In genomic region chr17:38429476-38430100, GRCh38 we compare ENCODE assay signal across 8 cellular contexts. TPM values are rescaled to one million over a fixed set of nuclear protein-coding genes. Genes with fewer than 3 reads are reported as not detected.
A peak's percentile ranks its signal among the peaks of the same experiment; 100 is the strongest.
DNase-seq lines count a peak whose midpoint lies in the region; ATAC-seq and TF ChIP-seq lines count a peak whose summit lies in the region.

No MANE protein-coding gene starts in this region.

- 53 to 63% methylated on average over 9 of the region's 9 CpGs for WGBS in esophagus, 2 donors
- no CpG with 5 or more reads among the region's 9 CpGs for WGBS in trophoblast cell (ENCODE audit: extremely low coverage, insufficient coverage, insufficient read length)

- H3K4me3 ChIP-seq in RWPE2 (ENCODE audit: severe bottlenecking) (peak overlapping the region; percentile 99), esophagus (ENCODE audit: low read depth in 1 of 2, low read length in 2 of 2) (peak overlapping the region in 1 of 2 donors; percentile 61), trophoblast cell (ENCODE audit: low read depth, low read length) (no peak overlapping the region)

- peak overlapping the region; percentile 84 for H3K4me3 Mint-ChIP-seq in CD4-positive, alpha-beta T cell

- no peak overlapping the region for H4K8ac ChIP-seq in trophoblast cell (ENCODE audit: low read depth, low read length)

- H3K4me1 Mint-ChIP-seq in CD4-positive, alpha-beta T cell (ENCODE audit: low read depth), result peaks cover 15% of the 10 kb centered on the region

- no peaks in the 10 kb centered on the region for H3K36me3 Mint-ChIP-seq in CD4-positive, alpha-beta T cell (ENCODE audit: low read depth)

- H3K4me1 ChIP-seq in RWPE2 (ENCODE audit: insufficient read depth, poor library complexity, severe bottlenecking), result peaks cover 4% of the 10 kb centered on the region
- peaks cover 5 to 14% of the 10 kb centered on the region in 2 donors for H3K4me1 ChIP-seq in esophagus (ENCODE audit: control insufficient read depth in 2 of 2, insufficient read depth in 2 of 2, low read length in 1 of 2)
- peaks cover 5 to 15% of the 10 kb centered on the region in 2 experiments for H3K4me1 ChIP-seq in trophoblast cell (ENCODE audit: control insufficient read depth in 1 of 2, insufficient read depth in 2 of 2, low read length in 2 of 2)

- no peak overlapping the region for H2BK120ac ChIP-seq in trophoblast cell (ENCODE audit: insufficient read depth, low read length, poor library complexity)

- H3K27me3 ChIP-seq in CD4-positive, alpha-beta T cell (ENCODE audit: control insufficient read depth, insufficient read depth, low read length), result peaks cover 3% of the 10 kb centered on the region
- H3K27me3 ChIP-seq in RWPE2 (ENCODE audit: insufficient read depth, poor library complexity, severe bottlenecking) (no peaks in the 10 kb centered on the region), esophagus (ENCODE audit: control insufficient read depth in 1 of 2, insufficient read depth in 2 of 2, low read length in 2 of 2) (no peaks in the 10 kb centered on the region), trophoblast cell (ENCODE audit: insufficient read depth, low read length) (peaks cover 3% of the 10 kb centered on the region)

- no peak overlapping the region for H4K91ac ChIP-seq in trophoblast cell (ENCODE audit: low read depth, low read length)

- TF ChIP-seq CTCF in CD4-positive, alpha-beta T cell (IDR thresholded peaks at IDR 0.05), result no peak
- TF ChIP-seq CTCF in RWPE2 (IDR thresholded peaks at IDR 0.05; ENCODE audit: poor library complexity, severe bottlenecking), result no peak

- DNase-seq in CD4-positive, alpha-beta T cell, result no peak
- DNase-seq in RWPE2 (ENCODE audit: low spot score) (no peak), trophoblast cell (peak in 1 of 2 donors; percentile 40), SIG-M5 (lab: John Stamatoyannopoulos, UW) (no peak), HCEC 1CT (no peak)

- no peak overlapping the region for H2BK12ac ChIP-seq in trophoblast cell (ENCODE audit: low read length)

- H2AFZ ChIP-seq in trophoblast cell (ENCODE audit: insufficient read depth, low read length, poor library complexity), result no peak overlapping the region

- no peak overlapping the region for H4K12ac ChIP-seq in trophoblast cell (ENCODE audit: low read depth, low read length)

- no peak overlapping the region for H2AK5ac ChIP-seq in trophoblast cell (ENCODE audit: low read length)

- CTCF ChIA-PET in CD4-positive, alpha-beta T cell (lab: Charles Lee), result interaction anchor here (1.4 kb wide), 1 partner anchor 15 kb away, joined by 4 read pairs; no protein-coding TSS in a partner anchor

- peaks cover 16% of the 10 kb centered on the region for H3K27me3 Mint-ChIP-seq in CD4-positive, alpha-beta T cell

- POLR2A ChIA-PET in CD4-positive, alpha-beta T cell (lab: Charles Lee), result no interaction called here

- no peak overlapping the region for H3K18ac ChIP-seq in trophoblast cell (ENCODE audit: low read length)

- intact Hi-C loops in CD4-positive, alpha-beta T cell (cut with DNase I, micrococcal nuclease), result no loop called here

- H3K79me2 ChIP-seq in trophoblast cell (ENCODE audit: control insufficient read depth, insufficient read depth, low read length, poor library complexity), result no peaks in the 10 kb centered on the region

- H3K4ac ChIP-seq in trophoblast cell (ENCODE audit: low read depth, low read length), result no peak overlapping the region

- H3K9ac ChIP-seq in trophoblast cell (ENCODE audit: low read length), result no peak overlapping the region

- no peak overlapping the region for H3K27ac Mint-ChIP-seq in CD4-positive, alpha-beta T cell

- peak overlapping the region; percentile 99 for H3K4me2 ChIP-seq in trophoblast cell (ENCODE audit: low read length)

- no peaks in the 10 kb centered on the region for H3K9me3 Mint-ChIP-seq in CD4-positive, alpha-beta T cell

- H2BK5ac ChIP-seq in trophoblast cell (ENCODE audit: low read depth, low read length, poor library complexity), result no peak overlapping the region

- no peaks in the 10 kb centered on the region for H3K9me3 ChIP-seq in CD4-positive, alpha-beta T cell (ENCODE audit: control insufficient read depth, low read length)
- H3K9me3 ChIP-seq in RWPE2 (ENCODE audit: severe bottlenecking) (no peaks in the 10 kb centered on the region), esophagus (ENCODE audit: control insufficient read depth in 2 of 2, insufficient read depth in 1 of 2, low read depth in 1 of 2, low read length in 1 of 2) (no peaks in the 10 kb centered on the region), trophoblast cell (ENCODE audit: insufficient read depth, low read depth, low read length) (no peaks in the 10 kb centered on the region)

- no peak overlapping the region for H3K27ac ChIP-seq in CD4-positive, alpha-beta T cell (ENCODE audit: low read depth, low read length)
- H3K27ac ChIP-seq in RWPE2 (ENCODE audit: poor library complexity, severe bottlenecking) (peak overlapping the region; percentile 73), esophagus (ENCODE audit: low read depth in 2 of 2, low read length in 1 of 2) (peak overlapping the region; percentile 68 to 79), trophoblast cell (ENCODE audit: low read depth, low read length) (no peak overlapping the region)

- no peak for ATAC-seq in CD4-positive, alpha-beta T cell (ENCODE audit: poor library complexity)
- ATAC-seq in RWPE2 (ENCODE audit: low read depth) (no peak), HG02623 (IDR thresholded peaks at IDR 0.05; ENCODE audit: unreplicated experiment) (no peak), HG02870 (IDR thresholded peaks at IDR 0.05; ENCODE audit: unreplicated experiment) (no peak)

- no peak overlapping the region for H3K23ac ChIP-seq in trophoblast cell (ENCODE audit: low read length)

- peaks cover 2% of the 10 kb centered on the region for H3K79me1 ChIP-seq in trophoblast cell (ENCODE audit: low read length)

- H3K14ac ChIP-seq in trophoblast cell (ENCODE audit: low read length), result no peak overlapping the region

- H3K36me3 ChIP-seq in RWPE2 (ENCODE audit: low read depth), result no peaks in the 10 kb centered on the region
- no peaks in the 10 kb centered on the region for H3K36me3 ChIP-seq in esophagus (ENCODE audit: control insufficient read depth in 2 of 2, insufficient read depth in 2 of 2, low read length in 1 of 2)
- no peaks in the 10 kb centered on the region for H3K36me3 ChIP-seq in trophoblast cell (ENCODE audit: control insufficient read depth in 1 of 2, insufficient read depth in 2 of 2, low read length in 2 of 2)

RNA-seq across cellular contexts. Expression of gene ARHGAP23, which starts 1.3 kb away (rescaled TPM):
- under 1 TPM in 1 of 2 experiments, not detected in 1; 0.73 TPM for total RNA-seq in CD4-positive, alpha-beta T cell
- 10 to 100 TPM; 36.0 to 45.2 TPM for polyA plus RNA-seq in esophagus
- 16.7 and 17.8 TPM in 2 replicates for polyA plus RNA-seq in trophoblast cell (2013)

Comparison
In these comparisons a context has a peak if more than half of its experiments do, and no peak if none do; other contexts are left out.
1. H3K27ac ChIP-seq: peak in RWPE2 (single experiment) and esophagus (2 of 2); none in CD4-positive, alpha-beta T cell (single experiment) and trophoblast cell (single experiment).